Comparison of ENCODE assay signal across 1 cellular context in the genomic region with DNA sequence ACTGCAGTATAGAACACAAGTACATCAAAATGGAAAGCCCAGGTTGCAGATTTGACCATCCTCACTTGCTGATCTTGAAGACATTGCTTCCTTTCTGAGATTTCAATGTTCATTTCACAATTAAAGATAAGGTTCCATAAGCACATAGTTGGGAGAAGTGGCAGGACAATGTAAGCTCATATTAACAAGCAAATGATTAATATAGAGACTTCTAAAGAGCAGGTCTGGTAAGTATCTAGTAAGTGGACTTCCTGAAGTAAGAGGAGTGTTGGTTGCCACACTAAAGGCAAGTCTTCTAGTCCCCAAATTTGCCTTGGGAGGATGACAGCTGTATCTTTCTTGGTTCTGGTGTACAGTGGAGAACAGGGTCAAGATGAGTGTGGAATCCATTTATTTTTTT.
TF ChIP-seq lines count a peak whose summit lies in the region.

No MANE protein-coding gene starts in this region.

TF ChIP-seq in K562, 482 proteins besides CTCF, POLR2A, EP300 and RAD21 (continued from another document):
- TF ChIP-seq, protein P1, sequence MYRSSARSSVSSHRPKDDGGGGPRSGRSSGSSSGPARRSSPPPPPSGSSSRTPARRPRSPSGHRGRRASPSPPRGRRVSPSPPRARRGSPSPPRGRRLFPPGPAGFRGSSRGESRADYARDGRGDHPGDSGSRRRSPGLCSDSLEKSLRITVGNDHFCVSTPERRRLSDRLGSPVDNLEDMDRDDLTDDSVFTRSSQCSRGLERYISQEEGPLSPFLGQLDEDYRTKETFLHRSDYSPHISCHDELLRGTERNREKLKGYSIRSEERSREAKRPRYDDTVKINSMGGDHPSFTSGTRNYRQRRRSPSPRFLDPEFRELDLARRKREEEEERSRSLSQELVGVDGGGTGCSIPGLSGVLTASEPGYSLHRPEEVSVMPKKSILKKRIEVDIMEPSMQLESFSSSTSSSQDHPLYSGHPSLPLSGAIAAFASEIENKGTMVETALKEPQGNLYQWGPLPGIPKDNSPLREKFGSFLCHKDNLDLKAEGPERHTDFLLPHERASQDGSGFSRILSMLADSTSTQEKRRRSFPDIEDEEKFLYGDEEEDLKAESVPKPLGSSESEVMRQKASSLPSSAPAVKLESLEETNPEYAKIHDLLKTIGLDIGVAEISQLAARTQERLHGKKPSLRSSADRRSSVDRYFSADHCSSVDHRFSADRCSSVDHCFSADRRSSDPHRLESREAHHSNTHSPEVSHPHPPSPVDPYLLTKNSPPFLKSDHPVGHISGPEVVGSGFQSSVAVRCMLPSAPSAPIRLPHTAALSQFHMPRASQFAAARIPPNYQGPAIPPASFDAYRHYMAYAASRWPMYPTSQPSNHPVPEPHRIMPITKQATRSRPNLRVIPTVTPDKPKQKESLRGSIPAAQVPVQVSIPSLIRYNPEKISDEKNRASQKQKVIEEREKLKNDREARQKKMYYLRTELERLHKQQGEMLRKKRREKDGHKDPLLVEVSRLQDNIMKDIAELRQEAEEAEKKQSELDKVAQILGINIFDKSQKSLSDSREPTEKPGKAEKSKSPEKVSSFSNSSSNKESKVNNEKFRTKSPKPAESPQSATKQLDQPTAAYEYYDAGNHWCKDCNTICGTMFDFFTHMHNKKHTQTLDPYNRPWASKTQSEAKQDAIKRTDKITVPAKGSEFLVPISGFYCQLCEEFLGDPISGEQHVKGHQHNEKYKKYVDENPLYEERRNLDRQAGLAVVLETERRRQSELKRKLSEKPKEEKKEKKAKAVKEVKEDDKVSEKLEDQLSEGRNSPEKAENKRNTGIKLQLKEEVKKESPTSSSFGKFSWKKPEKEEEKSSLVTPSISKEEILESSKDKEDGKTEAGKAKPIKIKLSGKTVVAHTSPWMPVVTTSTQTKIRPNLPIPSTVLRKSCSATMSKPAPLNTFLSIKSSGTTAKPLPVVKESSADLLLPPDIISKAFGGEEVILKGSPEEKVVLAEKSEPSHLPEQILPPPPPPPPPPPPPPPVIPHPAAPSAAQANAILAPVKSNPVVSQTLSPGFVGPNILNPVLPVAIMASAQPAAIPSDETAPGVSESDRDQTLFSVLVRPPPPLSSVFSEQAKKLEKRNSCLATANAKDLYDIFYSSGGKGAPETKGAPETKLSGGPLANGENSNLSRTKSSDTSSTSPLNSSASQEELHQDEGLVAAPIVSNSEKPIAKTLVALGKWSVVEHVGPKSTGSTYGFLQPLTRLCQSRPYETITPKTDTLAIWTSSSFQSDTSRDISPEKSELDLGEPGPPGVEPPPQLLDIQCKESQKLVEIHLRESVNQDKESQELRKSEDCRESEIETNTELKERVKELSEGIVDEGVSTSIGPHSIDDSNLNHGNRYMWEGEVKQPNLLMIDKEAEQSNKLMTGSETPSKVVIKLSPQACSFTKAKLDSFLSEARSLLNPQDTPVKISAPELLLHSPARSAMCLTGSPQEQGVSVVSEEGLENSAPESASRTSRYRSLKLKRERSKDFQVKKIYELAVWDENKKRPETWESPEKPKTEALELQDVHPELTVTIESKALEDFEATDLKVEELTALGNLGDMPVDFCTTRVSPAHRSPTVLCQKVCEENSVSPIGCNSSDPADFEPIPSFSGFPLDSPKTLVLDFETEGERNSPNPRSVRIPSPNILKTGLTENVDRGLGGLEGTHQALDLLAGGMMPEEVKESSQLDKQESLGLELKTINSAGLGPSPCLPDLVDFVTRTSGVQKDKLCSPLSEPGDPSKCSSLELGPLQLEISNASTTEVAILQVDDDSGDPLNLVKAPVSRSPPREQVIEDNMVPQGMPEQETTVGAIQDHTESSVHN (IDR thresholded peaks at IDR 0.05; ENCODE audit: borderline replicate concordance in 1 of 2, low read depth in 1 of 2) = no peak
- TF ChIP-seq SPI1 (IDR thresholded peaks at IDR 0.05; ENCODE audit: borderline replicate concordance, low read depth, low read length) = no peak
- TF ChIP-seq, protein P2, sequence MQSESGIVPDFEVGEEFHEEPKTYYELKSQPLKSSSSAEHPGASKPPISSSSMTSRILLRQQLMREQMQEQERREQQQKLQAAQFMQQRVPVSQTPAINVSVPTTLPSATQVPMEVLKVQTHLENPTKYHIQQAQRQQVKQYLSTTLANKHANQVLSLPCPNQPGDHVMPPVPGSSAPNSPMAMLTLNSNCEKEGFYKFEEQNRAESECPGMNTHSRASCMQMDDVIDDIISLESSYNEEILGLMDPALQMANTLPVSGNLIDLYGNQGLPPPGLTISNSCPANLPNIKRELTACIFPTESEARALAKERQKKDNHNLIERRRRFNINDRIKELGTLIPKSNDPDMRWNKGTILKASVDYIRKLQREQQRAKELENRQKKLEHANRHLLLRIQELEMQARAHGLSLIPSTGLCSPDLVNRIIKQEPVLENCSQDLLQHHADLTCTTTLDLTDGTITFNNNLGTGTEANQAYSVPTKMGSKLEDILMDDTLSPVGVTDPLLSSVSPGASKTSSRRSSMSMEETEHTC (IDR thresholded peaks at IDR 0.05) = no peak
- TF ChIP-seq SRSF1 (IDR thresholded peaks at IDR 0.05; ENCODE audit: low read depth, low read length) = no peak
- TF ChIP-seq ZNF696 (CRISPR knock-in tag; conservative IDR thresholded peaks at IDR 0.05) = no peak
- TF ChIP-seq TRIM28 (IDR thresholded peaks at IDR 0.05) = no peak
- TF ChIP-seq, protein P3, sequence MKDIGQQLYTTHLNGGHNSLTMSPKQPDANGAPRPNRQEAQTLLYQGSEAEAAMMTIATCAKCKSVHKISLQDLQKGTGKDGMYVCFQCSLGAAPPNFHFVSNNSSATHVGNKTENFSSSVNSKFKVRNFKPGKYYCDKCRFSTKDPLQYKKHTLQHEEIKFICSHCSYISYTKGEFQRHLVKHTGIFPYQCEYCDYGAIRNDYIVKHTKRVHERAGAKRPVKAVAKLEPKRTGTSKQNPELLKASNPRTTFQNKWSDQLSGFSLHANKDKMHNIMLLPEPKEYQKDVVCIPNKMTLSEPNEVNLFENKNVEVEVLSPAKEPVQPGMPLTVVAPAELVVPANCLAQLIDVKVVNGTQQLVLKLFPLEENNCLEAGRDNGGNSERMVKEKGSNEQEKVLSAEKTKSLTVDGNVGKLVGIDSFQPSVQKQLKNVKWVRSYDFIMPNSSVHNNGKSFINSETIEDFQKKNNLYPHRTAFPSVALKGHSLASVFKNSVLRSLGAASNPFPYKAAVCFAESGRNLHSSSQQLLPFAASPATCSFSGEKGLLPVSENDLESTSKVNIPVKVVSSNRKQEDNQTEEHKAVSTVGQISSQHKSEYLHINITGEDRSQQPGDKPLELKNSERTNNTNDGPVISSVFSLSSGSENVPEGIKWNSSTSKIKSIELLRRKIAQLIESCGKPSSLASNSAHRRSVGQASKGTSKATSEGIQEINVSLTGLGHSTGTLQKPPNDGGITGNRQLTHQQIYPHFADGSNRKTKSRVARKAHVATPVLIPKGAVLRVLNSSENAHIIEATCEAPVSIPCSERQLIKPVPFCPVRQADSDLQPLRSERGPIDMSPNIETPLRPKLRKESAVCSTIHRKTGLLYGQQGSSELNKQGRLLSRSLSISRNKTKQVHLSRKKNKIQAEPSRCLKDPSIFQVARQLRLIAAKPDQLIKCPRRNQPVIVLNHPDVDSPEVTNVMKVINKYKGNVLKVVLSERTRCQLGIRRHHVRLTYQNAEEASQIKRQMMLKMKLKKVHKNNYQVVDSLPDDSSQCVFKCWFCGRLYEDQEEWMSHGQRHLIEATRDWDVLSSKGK (CRISPR knock-in tag; IDR thresholded peaks at IDR 0.05) = no peak
